ENCODE assay signal across 8 cellular contexts in the genomic region with DNA sequence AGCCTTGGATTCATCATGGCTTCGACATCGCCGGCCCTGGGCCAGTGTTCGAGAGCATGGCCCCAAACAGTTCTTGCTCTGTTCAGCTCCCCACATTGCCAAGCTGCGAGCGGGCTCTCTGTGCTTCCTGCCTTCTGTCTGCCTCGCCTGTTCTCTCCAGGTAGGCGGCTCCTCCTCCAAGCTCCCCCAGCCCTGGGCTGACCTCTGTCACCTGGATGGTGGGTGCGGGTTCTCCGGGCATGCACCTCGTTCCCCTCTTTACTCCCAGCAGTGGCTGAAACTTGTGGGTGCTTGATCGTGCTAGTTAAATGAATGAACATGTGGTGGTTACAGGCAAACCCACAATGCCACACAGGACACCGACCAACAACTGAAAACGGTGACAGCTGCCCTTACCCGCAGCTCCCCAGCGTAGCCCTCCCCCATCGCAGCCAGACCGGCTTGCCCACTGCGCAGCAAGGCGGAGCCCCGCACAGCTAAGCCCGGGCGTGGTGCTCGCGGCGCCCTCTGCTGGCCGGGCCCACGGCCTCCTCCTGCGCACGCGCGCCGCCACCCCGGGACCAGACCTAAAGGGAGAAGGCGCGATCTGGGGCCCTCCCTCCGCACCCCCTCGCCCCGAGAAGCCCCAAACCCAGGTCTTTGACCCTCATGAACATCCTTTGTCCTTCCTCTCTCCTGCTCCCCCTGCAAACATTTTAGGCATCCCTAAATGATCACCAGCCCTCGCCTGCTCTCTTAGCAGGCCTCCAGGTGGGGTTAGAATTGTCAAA. TPM values are rescaled to one million over a fixed set of nuclear protein-coding genes. Genes with fewer than 3 reads are reported as not detected.
DNase-seq lines count a peak whose midpoint lies in the region; ATAC-seq and TF ChIP-seq lines count a peak whose summit lies in the region.

No MANE protein-coding gene starts in this region.

- in situ Hi-C loops in Panc1 (cut with HindIII; ENCODE audit: low pct_unique_long_range_greater_than_20kb, low sequenced_read_pairs) = no loop called here

- no peaks in the 10 kb centered on the region for H4K20me1 ChIP-seq in fibroblast of lung (ENCODE audit: control insufficient read depth, extremely low read depth, insufficient read depth, low read length)

- no peaks in the 10 kb centered on the region for H3K9me3 Mint-ChIP-seq in naive thymus-derived CD8-positive, alpha-beta T cell
- no peaks in the 10 kb centered on the region for H3K9me3 Mint-ChIP-seq in stimulated activated naive B cell treated with anti-CD40 and anti-IgM and Interleukin-4, amounts not matched to agents 10 μg/mL and 1 μg/mL and 100 μg/mL, for 72 hours

- H3K27me3 ChIP-seq in Panc1 (ENCODE audit: control insufficient read depth, insufficient read depth, low read length) (no peaks in the 10 kb centered on the region), fibroblast of lung (ENCODE audit: control insufficient read depth, insufficient read depth, low read length) (no peaks in the 10 kb centered on the region)

- peaks cover 11 to 30% (median 22%) of the 10 kb centered on the region in 4 donors for H3K4me1 Mint-ChIP-seq in naive thymus-derived CD8-positive, alpha-beta T cell
- H3K4me1 Mint-ChIP-seq in stimulated activated naive B cell treated with anti-CD40 and anti-IgM and Interleukin-4, amounts not matched to agents 10 μg/mL and 1 μg/mL and 100 μg/mL, for 72 hours = peaks cover 38 to 63% of the 10 kb centered on the region in 2 donors

- POLR2A ChIA-PET in Panc1 (lab: Charles Lee) = interaction anchor here (1.8 kb wide), 1 partner anchor 23 kb away, joined by 7 read pairs; a partner anchor contains a TSS
- POLR2A ChIA-PET in naive thymus-derived CD8-positive, alpha-beta T cell (lab: Charles Lee) = interaction anchor here (0.6 to 8.2 kb wide), 11 partner anchors 13 to 1104 kb away, joined by 3 to 181 read pairs (median 6); a partner anchor contains a TSS

- DNase-seq in DMS153 treated with DMSO at 0.1 percent for 48 hours (lab: John Stamatoyannopoulos, UW; ENCODE audit: unreplicated experiment) = peak; percentile 70
- no peak for DNase-seq in Panc1 (ENCODE audit: low read depth, low spot score)
- peak; percentile 87 for DNase-seq in activated T-helper 1 cell treated with Interleukin-2 at 50 U/mL for 16 hours (ENCODE audit: low read depth)
- peak; percentile 74 to 75 for DNase-seq in fibroblast of lung (ENCODE audit: low read depth in 2 of 2)
- peak; percentile 79 to 95 (median 90) for DNase-seq in naive thymus-derived CD8-positive, alpha-beta T cell
- peak; percentile 93 for DNase-seq in stimulated activated naive B cell treated with anti-CD40 and anti-IgM and Interleukin-4, amounts not matched to agents 10 μg/mL and 1 μg/mL and 100 μg/mL, for 72 hours

- H3K36me3 ChIP-seq in KOPT-K1 (ENCODE audit: insufficient read depth, low read length) (no peaks in the 10 kb centered on the region), Panc1 (ENCODE audit: control insufficient read depth, insufficient read depth, low read length) (no peaks in the 10 kb centered on the region), fibroblast of lung (ENCODE audit: control insufficient read depth, insufficient read depth, low read length) (no peaks in the 10 kb centered on the region)

- no peaks in the 10 kb centered on the region for H3K9me3 ChIP-seq in KOPT-K1 (ENCODE audit: insufficient read depth, low read length, poor library complexity, severe bottlenecking)
- no peaks in the 10 kb centered on the region for H3K9me3 ChIP-seq in Panc1 (ENCODE audit: control insufficient read depth, insufficient read depth, low read depth, low read length)
- H3K9me3 ChIP-seq in fibroblast of lung (ENCODE audit: control insufficient read depth, insufficient read depth, low read depth, low read length) = no peaks in the 10 kb centered on the region

- H2AFZ ChIP-seq in fibroblast of lung (ENCODE audit: low read length) = peak overlapping the region; percentile 67

- intact Hi-C loops in Panc1 (cut with micrococcal nuclease; ENCODE audit: unreplicated experiment) = loop anchor here (1.0 to 10.0 kb wide), 5 partner anchors 30 to 863 kb away; no protein-coding TSS in a partner anchor

- H3K79me2 ChIP-seq in fibroblast of lung (ENCODE audit: control insufficient read depth, insufficient read depth, low read length) = no peaks in the 10 kb centered on the region

- peak overlapping the region; percentile 41 to 76 for H3K4me3 ChIP-seq in Panc1 (ENCODE audit: low read depth in 2 of 2, low read length in 2 of 2)
- peak overlapping the region in 3 of 4 experiments; percentile 18 to 59 (median 55) for H3K4me3 ChIP-seq in fibroblast of lung (replicated peaks in 1 of 4; ENCODE audit: control extremely low read depth in 1 of 4, insufficient read depth in 1 of 4, low read depth in 3 of 4, low read length in 4 of 4)

- H3K4me2 ChIP-seq in fibroblast of lung (ENCODE audit: extremely low read depth, insufficient read depth, low read length) = peak overlapping the region; percentile 72

- H3K9ac ChIP-seq in fibroblast of lung (ENCODE audit: insufficient read depth, low read length) = peak overlapping the region; percentile 47

- peak; percentile 59 for ATAC-seq in GM21737 (IDR thresholded peaks at IDR 0.05; ENCODE audit: unreplicated experiment)
- peak; percentile 90 for ATAC-seq in Panc1
- peak; percentile 82 to 87 for ATAC-seq in naive thymus-derived CD8-positive, alpha-beta T cell
- peak; percentile 81 to 84 for ATAC-seq in stimulated activated naive B cell treated with anti-CD40 and anti-IgM and Interleukin-4, amounts not matched to agents 10 μg/mL and 1 μg/mL and 100 μg/mL, for 72 hours (replicated peaks)

- CTCF ChIA-PET in Panc1 (lab: Charles Lee) = interaction anchor here (0.6 to 7.1 kb wide), 16 partner anchors 10 to 849 kb away, joined by 3 to 104 read pairs (median 4); no protein-coding TSS in a partner anchor

- TF ChIP-seq CTCF in Panc1 (IDR thresholded peaks at IDR 0.05) = peak; percentile 99
- peak; percentile 62 to 78 for TF ChIP-seq CTCF in fibroblast of lung (conservative IDR thresholded peaks at IDR 0.05 in 1 of 2, IDR thresholded peaks at IDR 0.05 in 1 of 2; ENCODE audit: low read depth in 1 of 2, low read length in 2 of 2)

- H3K27ac Mint-ChIP-seq in naive thymus-derived CD8-positive, alpha-beta T cell = peak overlapping the region; percentile 89 to 100 (median 96)
- H3K27ac Mint-ChIP-seq in stimulated activated naive B cell treated with anti-CD40 and anti-IgM and Interleukin-4, amounts not matched to agents 10 μg/mL and 1 μg/mL and 100 μg/mL, for 72 hours = peak overlapping the region; percentile 99

- H3K4me1 ChIP-seq in Panc1 (ENCODE audit: control insufficient read depth, insufficient read depth, low read length) = peaks cover 23% of the 10 kb centered on the region
- peaks cover 8% of the 10 kb centered on the region for H3K4me1 ChIP-seq in fibroblast of lung (ENCODE audit: control insufficient read depth, extremely low read depth, insufficient read depth, low read length)

- peak overlapping the region; percentile 87 to 98 (median 93) for H3K4me3 Mint-ChIP-seq in naive thymus-derived CD8-positive, alpha-beta T cell
- peak overlapping the region; percentile 85 to 92 for H3K4me3 Mint-ChIP-seq in stimulated activated naive B cell treated with anti-CD40 and anti-IgM and Interleukin-4, amounts not matched to agents 10 μg/mL and 1 μg/mL and 100 μg/mL, for 72 hours

- H3K27me3 Mint-ChIP-seq in naive thymus-derived CD8-positive, alpha-beta T cell = no peaks in the 10 kb centered on the region
- H3K27me3 Mint-ChIP-seq in stimulated activated naive B cell treated with anti-CD40 and anti-IgM and Interleukin-4, amounts not matched to agents 10 μg/mL and 1 μg/mL and 100 μg/mL, for 72 hours = no peaks in the 10 kb centered on the region

- H3K27ac ChIP-seq in KOPT-K1 (ENCODE audit: low read depth, low read length, poor library complexity, severe bottlenecking) (peak overlapping the region; percentile 68), Panc1 (ENCODE audit: low read length) (peak overlapping the region; percentile 92), fibroblast of lung (ENCODE audit: insufficient read depth, low read length) (peak overlapping the region; percentile 59)

- no TSS peak for BruUV-seq in Panc1 (replicated peaks; lab: Mats Ljungman, UMichigan)

- H3K36me3 Mint-ChIP-seq in naive thymus-derived CD8-positive, alpha-beta T cell = no peaks in the 10 kb centered on the region
- H3K36me3 Mint-ChIP-seq in stimulated activated naive B cell treated with anti-CD40 and anti-IgM and Interleukin-4, amounts not matched to agents 10 μg/mL and 1 μg/mL and 100 μg/mL, for 72 hours = no peaks in the 10 kb centered on the region

RNA-seq across cellular contexts. Expression of a gene that starts 22.9 kb away (rescaled TPM):
- 747 TPM for total RNA-seq in Panc1 (2021; ENCODE audit: unreplicated experiment)
- polyA plus RNA-seq in Panc1 (2012; ENCODE audit: insufficient read length) = 685 TPM
- total RNA-seq in fibroblast of lung = 112 and 145 TPM in 2 replicates
- 225 and 256 TPM in 2 replicates for polyA plus RNA-seq in fibroblast of lung
- polyA plus RNA-seq in fibroblast of lung (2012) = 864 and 925 TPM in 2 replicates
- 166 and 208 TPM in 2 replicates for polyA minus RNA-seq in fibroblast of lung (ENCODE audit: low replicate concordance)
- 1,000 to 10,000 TPM; 1,007 to 1,051 TPM for total RNA-seq in naive thymus-derived CD8-positive, alpha-beta T cell
- polyA plus RNA-seq in naive thymus-derived CD8-positive, alpha-beta T cell = 1,000 to 10,000 TPM; 1,100 to 1,335 (median 1,160) TPM

RNA-seq across cellular contexts. Expression of a gene that starts 41.4 kb away (rescaled TPM):
- total RNA-seq in Panc1 (2021; ENCODE audit: unreplicated experiment) (1.9 TPM), fibroblast of lung (0.26 and 0.50 TPM in 2 replicates)
- polyA plus RNA-seq in Panc1 (2012; ENCODE audit: insufficient read length) = 4.7 TPM
- 0.89 and 0.90 TPM in 2 replicates for polyA plus RNA-seq in fibroblast of lung
- 0.35 and 0.43 TPM in 2 replicates for polyA plus RNA-seq in fibroblast of lung (2012)
- 0.44 TPM in 1 of 2 replicates, not detected in the other for polyA minus RNA-seq in fibroblast of lung (ENCODE audit: low replicate concordance)
- not detected for total RNA-seq in naive thymus-derived CD8-positive, alpha-beta T cell
- not detected for polyA plus RNA-seq in naive thymus-derived CD8-positive, alpha-beta T cell

RNA-seq across cellular contexts. Expression of a gene that starts 46.4 kb away (rescaled TPM):
- not detected for total RNA-seq in Panc1 (2021; ENCODE audit: unreplicated experiment)
- polyA plus RNA-seq in Panc1 (2012; ENCODE audit: insufficient read length) = not detected
- not detected in 2 replicates for total RNA-seq in fibroblast of lung
- not detected in 2 replicates for polyA plus RNA-seq in fibroblast of lung
- polyA plus RNA-seq in fibroblast of lung (2012) = not detected in 2 replicates
- polyA minus RNA-seq in fibroblast of lung (ENCODE audit: low replicate concordance) = not detected in 2 replicates
- not detected for total RNA-seq in naive thymus-derived CD8-positive, alpha-beta T cell
- polyA plus RNA-seq in naive thymus-derived CD8-positive, alpha-beta T cell = not detected

RNA-seq across cellular contexts. Expression of a gene that starts 53.2 kb away (rescaled TPM):
- total RNA-seq in Panc1 (2021; ENCODE audit: unreplicated experiment) (1.6 TPM), fibroblast of lung (not detected in 2 replicates)
- 2.7 TPM for polyA plus RNA-seq in Panc1 (2012; ENCODE audit: insufficient read length)
- 0.05 and 0.09 TPM in 2 replicates for polyA plus RNA-seq in fibroblast of lung
- not detected in 2 replicates for polyA plus RNA-seq in fibroblast of lung (2012)
- polyA minus RNA-seq in fibroblast of lung (ENCODE audit: low replicate concordance) = not detected in 2 replicates
- total RNA-seq in naive thymus-derived CD8-positive, alpha-beta T cell = not detected
- polyA plus RNA-seq in naive thymus-derived CD8-positive, alpha-beta T cell = not detected
